ENCODE assay signal across 10 cellular contexts in genomic region chr3:111595239-111595638, GRCh38. TPM values are rescaled to one million over a fixed set of nuclear protein-coding genes. Genes with fewer than 3 reads are reported as not detected.
DNase-seq lines count a peak whose midpoint lies in the region; ATAC-seq, FAIRE-seq and TF ChIP-seq lines count a peak whose summit lies in the region.
"Had no signal": no experiment of that assay in that cellular context is flagged by ENCODE, and none has a peak within 500 bp of the region (broad histone marks: within the 10 kb centered on the region; RNA-seq: fewer than 3 reads in every experiment).

ZBED2 (minus strand) TSS chr3:111595346; CDS start chr3:111594201, 1,145 bp downstream.

- H3K27ac ChIP-seq in ascending aorta, result no peak within 1 kb of the TSS
- H3K27ac ChIP-seq: SJCRH30 had no signal

- DNase-seq in stimulated activated CD4-positive, alpha-beta T cell treated with anti-CD3 and anti-CD28 coated beads, Interleukin-4, amount 100 ng/mL, for 24 hours, result peak; percentile 52
- no peak for DNase-seq in stimulated activated CD4-positive, alpha-beta T cell treated with anti-CD3 and anti-CD28 coated beads, Interleukin-4, amount 100 ng/mL, for 4 hours
- DNase-seq in chondrocyte (ENCODE audit: low spot score) (no peak), urothelium cell line (ENCODE audit: low spot score) (no peak), endothelial cell (ENCODE audit: low spot score) (no peak), H4 (ENCODE audit: low spot score) (no peak), ascending aorta (ENCODE audit: low spot score in 2 of 2) (no peak)
- DNase-seq: SJCRH30 had no signal

- H3K27ac Mint-ChIP-seq in chondrocyte (ENCODE audit: unreplicated experiment), result peak within 1 kb of the TSS; percentile 80
- H3K27ac Mint-ChIP-seq in endothelial cell (ENCODE audit: unreplicated experiment), result no peak within 1 kb of the TSS

- H3K4me1 Mint-ChIP-seq in chondrocyte (ENCODE audit: low read depth) (peaks cover 54% of the 10 kb centered on the region), endothelial cell (ENCODE audit: unreplicated experiment) (no peaks in the 10 kb centered on the region)

- H3K36me3 Mint-ChIP-seq in chondrocyte (ENCODE audit: low read depth) (no peaks in the 10 kb centered on the region), endothelial cell (ENCODE audit: low read depth, unreplicated experiment) (no peaks in the 10 kb centered on the region)

- H3K36me3 ChIP-seq in ascending aorta, result no peaks in the 10 kb centered on the region
- H3K36me3 ChIP-seq: SJCRH30 had no signal

- H3K4me3 ChIP-seq in ascending aorta, result no peak within 1 kb of the TSS
- H3K4me3 ChIP-seq: SJCRH30 had no signal

- TF ChIP-seq CTCF in chondrocyte (IDR thresholded peaks at IDR 0.05) (no peak), endothelial cell (IDR thresholded peaks at IDR 0.05; ENCODE audit: unreplicated experiment) (no peak), ascending aorta (IDR thresholded peaks at IDR 0.05) (no peak)

- H3K27me3 Mint-ChIP-seq in chondrocyte (ENCODE audit: low read depth) (no peaks in the 10 kb centered on the region), endothelial cell (ENCODE audit: unreplicated experiment) (no peaks in the 10 kb centered on the region)

- H3K4me3 Mint-ChIP-seq in chondrocyte (ENCODE audit: unreplicated experiment) (no peak within 1 kb of the TSS), endothelial cell (ENCODE audit: unreplicated experiment) (no peak within 1 kb of the TSS)

- FAIRE-seq in urothelium cell line (lab: Jason Lieb, UNC), result peak; percentile 71

- no peaks in the 10 kb centered on the region for H3K9me3 Mint-ChIP-seq in chondrocyte (ENCODE audit: low read depth)
- H3K9me3 Mint-ChIP-seq in endothelial cell (ENCODE audit: unreplicated experiment), result no peaks in the 10 kb centered on the region

- H3K27me3 ChIP-seq in ascending aorta, result no peaks in the 10 kb centered on the region
- H3K27me3 ChIP-seq: SJCRH30 had no signal

- no peaks in the 10 kb centered on the region for H3K4me1 ChIP-seq in ascending aorta
- H3K4me1 ChIP-seq: SJCRH30 had no signal

- ATAC-seq in HG03175 (IDR thresholded peaks at IDR 0.05; ENCODE audit: unreplicated experiment), result peak; percentile 38
- ATAC-seq: left lobe of liver had no signal

- intact Hi-C loops in ascending aorta (cut with DNase I), result no loop called here

- H3K9me3 ChIP-seq in ascending aorta, result no peaks in the 10 kb centered on the region
- H3K9me3 ChIP-seq: SJCRH30 had no signal

RNA-seq across cellular contexts. Expression of gene ZBED2, which starts in this region (rescaled TPM):
- not detected in 3 replicates for total RNA-seq in chondrocyte
- total RNA-seq in endothelial cell (ENCODE audit: unreplicated experiment), result not detected
- not detected in 2 replicates for total RNA-seq in H4 (2014; rRNA removed; shearing (Covaris generic))
- 1.4 TPM for total RNA-seq in ascending aorta
- total RNA-seq: SJCRH30 had no signal
